In the genomic region with DNA sequence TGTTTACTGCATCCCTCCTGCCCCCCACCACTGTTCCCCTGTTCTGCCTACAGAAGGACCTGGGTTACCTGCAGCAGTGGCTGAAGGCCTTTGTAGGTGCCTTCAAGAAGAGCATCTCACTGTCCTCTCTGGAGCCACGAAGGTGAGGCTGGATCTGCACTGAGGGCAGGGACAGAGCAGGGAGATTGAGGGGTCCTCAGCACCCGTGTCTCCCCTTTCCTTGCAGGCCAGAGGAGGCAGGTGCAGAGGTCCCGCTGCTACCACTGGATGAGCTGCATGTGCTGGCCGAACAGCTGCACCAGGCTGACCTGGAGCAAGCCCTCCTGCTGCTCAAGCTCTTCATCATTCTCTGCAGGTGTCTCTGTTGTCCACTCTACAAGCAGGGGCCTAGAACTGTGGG, we compare ENCODE assay signal across 15 cellular contexts. TPM values are rescaled to one million over a fixed set of nuclear protein-coding genes. Genes with fewer than 3 reads are reported as not detected.
DNase-seq lines count a peak whose midpoint lies in the region; ATAC-seq and TF ChIP-seq lines count a peak whose summit lies in the region.
"Had no signal": no experiment of that assay in that cellular context is flagged by ENCODE, and none has a peak within 500 bp of the region (broad histone marks: within the 10 kb centered on the region; RNA-seq: fewer than 3 reads in every experiment).

No MANE protein-coding gene starts in this region.

- H3K36me3 Mint-ChIP-seq in activated CD4-positive, alpha-beta T cell treated with anti-CD3 and anti-CD28 coated beads, Interleukin-2, amount 10 ng/mL, durations not matched to agents 7 days and 5 days (ENCODE audit: low read depth), result peaks cover 52% of the 10 kb centered on the region
- peaks cover 52% of the 10 kb centered on the region for H3K36me3 Mint-ChIP-seq in dendritic cell treated with granulocyte-macrophage colony-stimulating factor and Interleukin-4, amounts not matched to agents 40 ng/mL and 50 ng/mL, for 4 days (ENCODE audit: low read depth)
- peaks cover 32% of the 10 kb centered on the region for H3K36me3 Mint-ChIP-seq in stimulated activated memory B cell treated with anti-CD40 and anti-IgM and Interleukin-4, amounts not matched to agents 10 μg/mL and 1 μg/mL and 100 μg/mL, for 72 hours

- H3K4me2 ChIP-seq in OCI-LY3 (ENCODE audit: low read length), result no peak overlapping the region

- H3K4me1 Mint-ChIP-seq in activated CD4-positive, alpha-beta T cell treated with anti-CD3 and anti-CD28 coated beads, Interleukin-2, amount 10 ng/mL, durations not matched to agents 7 days and 5 days, result peaks cover 66% of the 10 kb centered on the region
- peaks cover 94% of the 10 kb centered on the region for H3K4me1 Mint-ChIP-seq in dendritic cell treated with granulocyte-macrophage colony-stimulating factor and Interleukin-4, amounts not matched to agents 40 ng/mL and 50 ng/mL, for 4 days (ENCODE audit: low read depth)
- H3K4me1 Mint-ChIP-seq in stimulated activated memory B cell treated with anti-CD40 and anti-IgM and Interleukin-4, amounts not matched to agents 10 μg/mL and 1 μg/mL and 100 μg/mL, for 72 hours, result peaks cover 84% of the 10 kb centered on the region

- no peaks in the 10 kb centered on the region for H4K20me1 ChIP-seq in OCI-LY3 (ENCODE audit: insufficient read depth, low read length)

- no peak overlapping the region for H3K4me3 ChIP-seq in OCI-LY3 (ENCODE audit: low read length)
- H3K4me3 ChIP-seq: A549 had no signal

- DNase-seq in activated CD4-positive, alpha-beta T cell treated with anti-CD3 and anti-CD28 coated beads, Interleukin-2, amount 10 ng/mL, durations not matched to agents 7 days and 5 days, result no peak
- no peak for DNase-seq in activated CD4-positive, alpha-beta T cell treated with anti-CD3 and anti-CD28 coated beads, Interleukin-2, amount 50 U/mL, for 4 hours
- no peak for DNase-seq in stimulated activated naive CD4-positive, alpha-beta T cell (lab: John Stamatoyannopoulos, UW)
- no peak for DNase-seq in NCI-H748 treated with DMSO at 0.1 percent for 48 hours (lab: John Stamatoyannopoulos, UW)
- DNase-seq in medulla oblongata (ENCODE audit: extremely low spot score), result no peak
- DNase-seq: cortex of kidney, NCI-H1694, NCI-H774, occipital lobe, Right ventricle myocardium superior had no signal

- intact Hi-C loops in dendritic cell treated with granulocyte-macrophage colony-stimulating factor and Interleukin-4, amounts not matched to agents 40 ng/mL and 50 ng/mL, for 4 days (cut with micrococcal nuclease), result no loop called here

- no peaks in the 10 kb centered on the region for H3K9me3 ChIP-seq in OCI-LY3 (ENCODE audit: insufficient read depth, low read length)
- H3K9me3 ChIP-seq: A549, thoracic aorta had no signal

- H3K27me3 Mint-ChIP-seq in activated CD4-positive, alpha-beta T cell treated with anti-CD3 and anti-CD28 coated beads, Interleukin-2, amount 10 ng/mL, durations not matched to agents 7 days and 5 days, result no peaks in the 10 kb centered on the region
- no peaks in the 10 kb centered on the region for H3K27me3 Mint-ChIP-seq in dendritic cell treated with granulocyte-macrophage colony-stimulating factor and Interleukin-4, amounts not matched to agents 40 ng/mL and 50 ng/mL, for 4 days
- no peaks in the 10 kb centered on the region for H3K27me3 Mint-ChIP-seq in stimulated activated memory B cell treated with anti-CD40 and anti-IgM and Interleukin-4, amounts not matched to agents 10 μg/mL and 1 μg/mL and 100 μg/mL, for 72 hours

- POLR2A ChIA-PET in activated CD4-positive, alpha-beta T cell treated with anti-CD3 and anti-CD28 coated beads, Interleukin-2, amount 10 ng/mL, durations not matched to agents 7 days and 5 days (lab: Charles Lee), result interaction anchor here (0.6 kb wide), 1 partner anchor 35 kb away, joined by 3 read pairs; no protein-coding TSS in a partner anchor

- peaks cover 25% of the 10 kb centered on the region for H3K36me3 ChIP-seq in OCI-LY3 (replicated peaks; ENCODE audit: low read depth, low read length)

- peak overlapping the region; percentile 86 for H3K27ac Mint-ChIP-seq in activated CD4-positive, alpha-beta T cell treated with anti-CD3 and anti-CD28 coated beads, Interleukin-2, amount 10 ng/mL, durations not matched to agents 7 days and 5 days
- peak overlapping the region; percentile 78 for H3K27ac Mint-ChIP-seq in dendritic cell treated with granulocyte-macrophage colony-stimulating factor and Interleukin-4, amounts not matched to agents 40 ng/mL and 50 ng/mL, for 4 days
- H3K27ac Mint-ChIP-seq in stimulated activated memory B cell treated with anti-CD40 and anti-IgM and Interleukin-4, amounts not matched to agents 10 μg/mL and 1 μg/mL and 100 μg/mL, for 72 hours, result peak overlapping the region; percentile 91

- no peaks in the 10 kb centered on the region for H3K9me3 Mint-ChIP-seq in activated CD4-positive, alpha-beta T cell treated with anti-CD3 and anti-CD28 coated beads, Interleukin-2, amount 10 ng/mL, durations not matched to agents 7 days and 5 days
- H3K9me3 Mint-ChIP-seq in dendritic cell treated with granulocyte-macrophage colony-stimulating factor and Interleukin-4, amounts not matched to agents 40 ng/mL and 50 ng/mL, for 4 days, result no peaks in the 10 kb centered on the region
- H3K9me3 Mint-ChIP-seq in stimulated activated memory B cell treated with anti-CD40 and anti-IgM and Interleukin-4, amounts not matched to agents 10 μg/mL and 1 μg/mL and 100 μg/mL, for 72 hours, result no peaks in the 10 kb centered on the region

- H3K79me2 ChIP-seq in OCI-LY3 (ENCODE audit: low read length), result peaks cover 38% of the 10 kb centered on the region

- H3K27me3 ChIP-seq in OCI-LY3 (ENCODE audit: low read depth, low read length), result no peaks in the 10 kb centered on the region

- H3K4me3 Mint-ChIP-seq in activated CD4-positive, alpha-beta T cell treated with anti-CD3 and anti-CD28 coated beads, Interleukin-2, amount 10 ng/mL, durations not matched to agents 7 days and 5 days, result peak overlapping the region; percentile 73
- H3K4me3 Mint-ChIP-seq in dendritic cell treated with granulocyte-macrophage colony-stimulating factor and Interleukin-4, amounts not matched to agents 40 ng/mL and 50 ng/mL, for 4 days, result no peak overlapping the region
- H3K4me3 Mint-ChIP-seq in stimulated activated memory B cell treated with anti-CD40 and anti-IgM and Interleukin-4, amounts not matched to agents 10 μg/mL and 1 μg/mL and 100 μg/mL, for 72 hours, result peak overlapping the region; percentile 66

- no peak for TF ChIP-seq CTCF in OCI-LY3 (IDR thresholded peaks at IDR 0.05; ENCODE audit: low read depth, low read length)

- H3K27ac ChIP-seq in OCI-LY3 (ENCODE audit: low read length), result peak overlapping the region; percentile 7; the same call in 1 of the 2 replicates
- H3K27ac ChIP-seq: thoracic aorta had no signal

- H2AFZ ChIP-seq in OCI-LY3 (ENCODE audit: low read depth, low read length), result no peak overlapping the region

- no peak for ATAC-seq in stimulated activated memory B cell treated with anti-CD40 and anti-IgM and Interleukin-4, amounts not matched to agents 10 μg/mL and 1 μg/mL and 100 μg/mL, for 72 hours

- CTCF ChIA-PET in activated CD4-positive, alpha-beta T cell treated with anti-CD3 and anti-CD28 coated beads, Interleukin-2, amount 10 ng/mL, durations not matched to agents 7 days and 5 days (lab: Charles Lee), result interaction anchor here (0.6 to 1.9 kb wide), 2 partner anchors 19 to 41 kb away, joined by 4 to 6 read pairs; no protein-coding TSS in a partner anchor

- H3K4me1 ChIP-seq in OCI-LY3 (ENCODE audit: low read length), result peaks cover 51% of the 10 kb centered on the region

- no peak overlapping the region for H3K9ac ChIP-seq in OCI-LY3 (ENCODE audit: low read length)

RNA-seq across cellular contexts. Expression of gene NBEAL2, which starts 9.2 kb away (rescaled TPM):
- total RNA-seq in activated CD4-positive, alpha-beta T cell treated with anti-CD3 and anti-CD28 coated beads, Interleukin-2, amount 10 ng/mL, durations not matched to agents 7 days and 5 days, result 100 to 1,000 TPM; 194 to 212 TPM

RNA-seq across cellular contexts. Expression of gene CCDC12, which starts 12.1 kb away (rescaled TPM):
- 10 to 100 TPM; 48.7 to 56.1 TPM for total RNA-seq in activated CD4-positive, alpha-beta T cell treated with anti-CD3 and anti-CD28 coated beads, Interleukin-2, amount 10 ng/mL, durations not matched to agents 7 days and 5 days
